In genomic region chr5:159331099-159331973, GRCh38 we compare ENCODE assay signal across 8 cellular contexts.
DNase-seq lines count a peak whose midpoint lies in the region; ATAC-seq, FAIRE-seq and TF ChIP-seq lines count a peak whose summit lies in the region.

No MANE protein-coding gene starts in this region.

- no peak overlapping the region for H3K4me3 ChIP-seq in LNCaP clone FGC (ENCODE audit: low read depth, low read length)

- peak; percentile 67 for ATAC-seq in GM21529 (IDR thresholded peaks at IDR 0.05; ENCODE audit: unreplicated experiment)

- peak; percentile 71 for TF ChIP-seq CTCF in LNCaP clone FGC (IDR thresholded peaks at IDR 0.05; ENCODE audit: control insufficient read depth, extremely low read depth, insufficient read depth)

- no peak for FAIRE-seq in urothelium cell line (lab: Jason Lieb, UNC)

- DNase-seq in DMS153 (lab: John Stamatoyannopoulos, UW) (peak; percentile 24), LNCaP clone FGC (ENCODE audit: low read depth) (no peak), left kidney (ENCODE audit: low read depth, low spot score) (peak; percentile 77), urothelium cell line (ENCODE audit: low spot score) (no peak)
- peak; percentile 42 to 64 (median 51) for DNase-seq in activated CD4-positive, CD25-positive, alpha-beta regulatory T cell (lab: John Stamatoyannopoulos, UW)
- peak; percentile 68 for DNase-seq in central memory CD4-positive, alpha-beta T cell
- DNase-seq in stimulated activated CD4-positive, alpha-beta T cell treated with anti-CD3 and anti-CD28 coated beads, Interleukin-4, amount 100 ng/mL, for 24 hours: peak; percentile 76

Comparison
In these comparisons a context has a peak if more than half of its experiments do, and no peak if none do; other contexts are left out.
1. DNase-seq: peak in DMS153 (single experiment), activated CD4-positive, CD25-positive, alpha-beta regulatory T cell (4 of 4), central memory CD4-positive, alpha-beta T cell (single experiment), left kidney (single experiment) and stimulated activated CD4-positive, alpha-beta T cell treated with anti-CD3 and anti-CD28 coated beads, Interleukin-4, amount 100 ng/mL, for 24 hours (single experiment); none in LNCaP clone FGC (single experiment) and urothelium cell line (single experiment).